ENCODE assay signal across 1 cellular context in the genomic region with DNA sequence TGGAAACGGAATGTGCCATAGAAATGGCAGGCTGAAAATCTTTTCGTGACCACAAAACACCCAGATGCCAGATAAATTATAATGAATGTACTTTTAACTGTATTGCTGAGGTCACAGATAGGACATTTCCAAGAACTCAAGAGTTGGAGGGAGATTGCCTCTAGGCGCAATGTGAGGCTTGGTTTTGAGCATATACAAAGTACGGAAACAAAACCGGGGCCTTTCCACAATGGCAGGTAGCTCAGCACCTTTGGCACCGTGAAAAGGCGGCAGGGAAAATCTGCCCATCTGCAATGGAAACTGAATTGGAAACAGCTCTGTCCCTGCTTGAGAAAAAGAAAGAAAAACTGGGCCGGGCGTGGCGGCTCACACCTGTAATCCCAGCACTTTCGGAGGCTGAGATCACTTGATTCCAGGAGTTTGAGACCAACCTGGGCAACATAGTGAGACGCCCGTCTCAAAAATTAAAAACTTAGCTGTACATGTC.
TF ChIP-seq lines count a peak whose summit lies in the region.

No MANE protein-coding gene starts in this region.

TF ChIP-seq in WTC11, 78 proteins besides CTCF, POLR2A, EP300 and RAD21:
- TF ChIP-seq, protein P1, sequence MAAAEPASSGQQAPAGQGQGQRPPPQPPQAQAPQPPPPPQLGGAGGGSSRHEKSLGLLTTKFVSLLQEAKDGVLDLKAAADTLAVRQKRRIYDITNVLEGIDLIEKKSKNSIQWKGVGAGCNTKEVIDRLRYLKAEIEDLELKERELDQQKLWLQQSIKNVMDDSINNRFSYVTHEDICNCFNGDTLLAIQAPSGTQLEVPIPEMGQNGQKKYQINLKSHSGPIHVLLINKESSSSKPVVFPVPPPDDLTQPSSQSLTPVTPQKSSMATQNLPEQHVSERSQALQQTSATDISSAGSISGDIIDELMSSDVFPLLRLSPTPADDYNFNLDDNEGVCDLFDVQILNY (CRISPR knock-in tag; IDR thresholded peaks at IDR 0.05) = no peak
- no peak for TF ChIP-seq ETV6 (CRISPR knock-in tag; IDR thresholded peaks at IDR 0.05)
- no peak for TF ChIP-seq NR2C2 (CRISPR knock-in tag; IDR thresholded peaks at IDR 0.05)
- TF ChIP-seq, protein P2, sequence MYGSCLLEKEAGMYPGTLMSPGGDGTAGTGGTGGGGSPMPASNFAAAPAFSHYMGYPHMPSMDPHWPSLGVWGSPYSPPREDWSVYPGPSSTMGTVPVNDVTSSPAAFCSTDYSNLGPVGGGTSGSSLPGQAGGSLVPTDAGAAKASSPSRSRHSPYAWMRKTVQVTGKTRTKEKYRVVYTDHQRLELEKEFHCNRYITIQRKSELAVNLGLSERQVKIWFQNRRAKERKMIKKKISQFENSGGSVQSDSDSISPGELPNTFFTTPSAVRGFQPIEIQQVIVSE (CRISPR knock-in tag; IDR thresholded peaks at IDR 0.05; ENCODE audit: borderline replicate concordance) = no peak
- TF ChIP-seq, protein P3, sequence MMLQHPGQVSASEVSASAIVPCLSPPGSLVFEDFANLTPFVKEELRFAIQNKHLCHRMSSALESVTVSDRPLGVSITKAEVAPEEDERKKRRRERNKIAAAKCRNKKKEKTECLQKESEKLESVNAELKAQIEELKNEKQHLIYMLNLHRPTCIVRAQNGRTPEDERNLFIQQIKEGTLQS (CRISPR knock-in tag; conservative IDR thresholded peaks at IDR 0.05) = no peak
- TF ChIP-seq, protein P4, sequence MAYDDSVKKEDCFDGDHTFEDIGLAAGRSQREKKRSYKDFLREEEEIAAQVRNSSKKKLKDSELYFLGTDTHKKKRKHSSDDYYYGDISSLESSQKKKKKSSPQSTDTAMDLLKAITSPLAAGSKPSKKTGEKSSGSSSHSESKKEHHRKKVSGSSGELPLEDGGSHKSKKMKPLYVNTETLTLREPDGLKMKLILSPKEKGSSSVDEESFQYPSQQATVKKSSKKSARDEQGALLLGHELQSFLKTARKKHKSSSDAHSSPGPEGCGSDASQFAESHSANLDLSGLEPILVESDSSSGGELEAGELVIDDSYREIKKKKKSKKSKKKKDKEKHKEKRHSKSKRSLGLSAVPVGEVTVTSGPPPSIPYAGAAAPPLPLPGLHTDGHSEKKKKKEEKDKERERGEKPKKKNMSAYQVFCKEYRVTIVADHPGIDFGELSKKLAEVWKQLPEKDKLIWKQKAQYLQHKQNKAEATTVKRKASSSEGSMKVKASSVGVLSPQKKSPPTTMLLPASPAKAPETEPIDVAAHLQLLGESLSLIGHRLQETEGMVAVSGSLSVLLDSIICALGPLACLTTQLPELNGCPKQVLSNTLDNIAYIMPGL (CRISPR knock-in tag; IDR thresholded peaks at IDR 0.05) = no peak
- TF ChIP-seq NR1H2 (CRISPR knock-in tag; IDR thresholded peaks at IDR 0.05) = no peak
- TF ChIP-seq CREB1 (CRISPR knock-in tag; IDR thresholded peaks at IDR 0.05) = no peak
